8 cellular contexts compared by ENCODE assay signal in genomic region chr7:26061340-26062239, GRCh38.
DNase-seq lines count a peak whose midpoint lies in the region; ATAC-seq and TF ChIP-seq lines count a peak whose summit lies in the region.

No MANE protein-coding gene starts in this region.

- no peaks in the 10 kb centered on the region for H3K9me3 ChIP-seq in right cardiac atrium (ENCODE audit: control insufficient read depth, low read length)

- TF ChIP-seq CTCF in AG04449 (IDR thresholded peaks at IDR 0.05; ENCODE audit: insufficient read depth, low read length, missing control alignments) = peak; percentile 78

- intact Hi-C loops in right cardiac atrium (cut with DNase I) = loop anchor here (5.0 kb wide), 2 partner anchors 164 to 169 kb away; no protein-coding TSS in a partner anchor

- H3K27me3 ChIP-seq in right cardiac atrium (ENCODE audit: control insufficient read depth, insufficient read depth) = no peaks in the 10 kb centered on the region

- H3K4me3 ChIP-seq in AG04449 (ENCODE audit: low read depth, low read length) (no peak overlapping the region), right cardiac atrium (ENCODE audit: low read length) (no peak overlapping the region)

- H3K4me1 ChIP-seq in right cardiac atrium (ENCODE audit: control insufficient read depth, insufficient read depth, low read length) = no peaks in the 10 kb centered on the region

- no peak overlapping the region for H3K27ac ChIP-seq in right cardiac atrium (ENCODE audit: low read length)

- DNase-seq in AG04449 (ENCODE audit: low read depth, low spot score) = no peak
- DNase-seq in NCI-H1092 (lab: John Stamatoyannopoulos, UW) = peak; percentile 84
- peak; percentile 72 for DNase-seq in activated naive CD4-positive, alpha-beta T cell treated with anti-CD3 and anti-CD28 coated beads, Interleukin-2, amount 50 U/mL, for 16 hours
- peak; percentile 41 to 80 (median 65) for DNase-seq in right cardiac atrium
- DNase-seq in stimulated activated CD4-positive, alpha-beta T cell treated with anti-CD3 and anti-CD28 coated beads, Interleukin-12 subunit alpha, Interleukin-12 subunit beta, amount 100 ng/mL, for 48 hours (ENCODE audit: low read depth in 2 of 3, low spot score in 1 of 3) = peak; percentile 45 to 75 (median 60)

- 58% methylated on average over 18 of the region's 18 CpGs for WGBS in right cardiac atrium

- POLR2A ChIA-PET in AG04449 (lab: Yijun Ruan, JAX) = no interaction called here

- ATAC-seq in GM18867 (IDR thresholded peaks at IDR 0.05; ENCODE audit: unreplicated experiment) (peak; percentile 75), SK-N-SH treated with all-trans-retinoic acid at 6 μM for 48 hours (peak; percentile 92), right cardiac atrium (peak in 1 of 2 donors; percentile 66), GM21528 (IDR thresholded peaks at IDR 0.05; ENCODE audit: low FRiP score, unreplicated experiment) (no peak)

- CTCF ChIA-PET in AG04449 (lab: Yijun Ruan, JAX) = interaction anchor here (0.9 to 2.6 kb wide), 4 partner anchors 11 to 169 kb away, joined by 3 to 21 read pairs (median 8); no protein-coding TSS in a partner anchor

TF ChIP-seq in SK-N-SH treated with all-trans-retinoic acid at 6 μM for 48 hours, 23 proteins besides CTCF, POLR2A, EP300 and RAD21:
- TF ChIP-seq ESRRG (CRISPR knock-in tag; IDR thresholded peaks at IDR 0.05) = no peak
- TF ChIP-seq SNAI2 (CRISPR knock-in tag; IDR thresholded peaks at IDR 0.05) = no peak
- TF ChIP-seq TOX (CRISPR knock-in tag; IDR thresholded peaks at IDR 0.05; ENCODE audit: borderline replicate concordance) = no peak
- TF ChIP-seq GLIS3 (CRISPR knock-in tag; IDR thresholded peaks at IDR 0.05) = no peak
- no peak for TF ChIP-seq POU6F1 (CRISPR knock-in tag; IDR thresholded peaks at IDR 0.05; ENCODE audit: borderline replicate concordance, low read depth)
- no peak for TF ChIP-seq ISL1 (CRISPR knock-in tag; IDR thresholded peaks at IDR 0.05)
- no peak for TF ChIP-seq PATZ1 (CRISPR knock-in tag; IDR thresholded peaks at IDR 0.05; ENCODE audit: borderline replicate concordance)
- TF ChIP-seq ZFP30 (CRISPR knock-in tag; IDR thresholded peaks at IDR 0.05) = no peak
- no peak for TF ChIP-seq RARB (CRISPR knock-in tag; IDR thresholded peaks at IDR 0.05)
- no peak for TF ChIP-seq ZC3H10 (CRISPR knock-in tag; IDR thresholded peaks at IDR 0.05)
- TF ChIP-seq CSDC2 (CRISPR knock-in tag; IDR thresholded peaks at IDR 0.05) = no peak
- no peak for TF ChIP-seq CREB5 (CRISPR knock-in tag; IDR thresholded peaks at IDR 0.05; ENCODE audit: low read depth)
- TF ChIP-seq ZNF565 (CRISPR knock-in tag; conservative IDR thresholded peaks at IDR 0.05; ENCODE audit: low read depth) = no peak
- TF ChIP-seq ARNTL (CRISPR knock-in tag; IDR thresholded peaks at IDR 0.05; ENCODE audit: borderline replicate concordance, low read depth) = no peak
- no peak for TF ChIP-seq OSR1 (CRISPR knock-in tag; IDR thresholded peaks at IDR 0.05)
- TF ChIP-seq PPARA (CRISPR knock-in tag; IDR thresholded peaks at IDR 0.05; ENCODE audit: borderline replicate concordance) = no peak
- no peak for TF ChIP-seq BACH2 (CRISPR knock-in tag; IDR thresholded peaks at IDR 0.05; ENCODE audit: borderline replicate concordance)
- no peak for TF ChIP-seq ZNF8 (CRISPR knock-in tag; IDR thresholded peaks at IDR 0.05)
- TF ChIP-seq ZNF70 (CRISPR knock-in tag; IDR thresholded peaks at IDR 0.05) = no peak
